1 cellular context compared by ENCODE assay signal in genomic region chr3:197736010-197736490, GRCh38.
TF ChIP-seq lines count a peak whose summit lies in the region.

No MANE protein-coding gene starts in this region.

TF ChIP-seq in HEK293, 187 proteins besides CTCF, POLR2A, EP300 and RAD21 (continued from another document):
- no peak for TF ChIP-seq ZNF704 (tag by site-specific recombination; IDR thresholded peaks at IDR 0.05)
